Comparison of ENCODE assay signal across 16 cellular contexts in the genomic region with DNA sequence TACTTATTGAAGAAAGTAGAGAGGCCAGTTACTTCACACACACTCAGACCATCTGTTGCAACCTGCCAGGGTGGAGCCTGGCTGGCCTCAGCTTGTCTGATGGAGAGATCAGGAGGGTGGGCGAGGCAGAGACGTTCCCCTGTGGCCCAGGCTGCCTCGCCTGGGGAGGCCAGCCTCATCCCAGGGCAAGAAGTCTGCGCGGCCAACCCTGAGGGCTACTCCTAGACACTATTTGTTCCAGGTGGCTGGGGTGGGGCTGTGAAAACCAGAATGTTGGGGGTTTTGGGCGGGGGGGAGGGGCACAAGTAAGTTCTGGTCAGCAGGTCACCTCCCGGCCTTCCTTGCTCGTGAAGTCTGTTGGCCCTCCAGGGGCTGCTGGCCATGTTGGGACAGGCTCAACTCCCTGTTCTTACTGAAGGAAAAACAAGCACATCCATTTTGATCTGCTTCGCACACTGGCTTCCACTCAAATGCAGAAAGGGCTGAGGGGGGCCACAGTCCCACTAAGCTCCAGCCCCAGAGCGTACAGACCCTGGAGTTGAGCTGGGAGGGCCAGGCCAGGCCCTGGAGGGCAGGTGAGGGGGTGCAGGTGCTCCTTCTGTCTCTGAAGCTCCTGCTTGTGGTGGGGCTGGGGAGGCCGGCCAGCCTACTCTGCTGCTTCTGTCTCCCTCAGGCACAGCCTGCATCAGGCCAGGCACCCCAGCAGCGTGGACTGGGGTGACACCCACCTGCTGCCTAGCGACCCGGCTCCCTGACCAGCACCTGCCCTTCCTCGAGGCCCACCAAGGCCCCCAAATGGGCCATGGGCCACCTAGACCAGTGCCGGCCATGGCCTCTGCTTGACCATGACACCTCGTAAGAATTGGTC. TPM values are rescaled to one million over a fixed set of nuclear protein-coding genes. Genes with fewer than 3 reads are reported as not detected.
DNase-seq lines count a peak whose midpoint lies in the region; ATAC-seq and TF ChIP-seq lines count a peak whose summit lies in the region.
"Had no signal": no experiment of that assay in that cellular context is flagged by ENCODE, and none has a peak within 500 bp of the region (broad histone marks: within the 10 kb centered on the region; RNA-seq: fewer than 3 reads in every experiment).

No MANE protein-coding gene starts in this region.

- peaks cover 5% of the 10 kb centered on the region for H3K4me1 Mint-ChIP-seq in stimulated activated memory B cell treated with anti-CD40 and anti-IgM and Interleukin-4, amounts not matched to agents 10 μg/mL and 1 μg/mL and 100 μg/mL, for 72 hours
- H3K4me1 Mint-ChIP-seq in activated CD8-positive, alpha-beta T cell treated with anti-CD3 and anti-CD28 coated beads, Interleukin-2, amount 10 ng/mL, durations not matched to agents 7 days and 5 days (ENCODE audit: low read depth): peaks cover 15% of the 10 kb centered on the region

- H3K9me2 ChIP-seq in SK-N-SH: no peaks in the 10 kb centered on the region

- POLR2A ChIA-PET in SK-N-SH (lab: Yijun Ruan, JAX): no interaction called here
- POLR2A ChIA-PET in activated CD8-positive, alpha-beta T cell treated with anti-CD3 and anti-CD28 coated beads, Interleukin-2, amount 10 ng/mL, durations not matched to agents 7 days and 5 days (lab: Charles Lee): no interaction called here

- peaks cover 0 to 22% of the 10 kb centered on the region in 2 experiments; a peak in 2 of 4 replicates for H3K4me1 ChIP-seq in SK-N-SH (ENCODE audit: control insufficient read depth in 1 of 2, insufficient read depth in 2 of 2, low read depth in 1 of 2, low read length in 1 of 2)
- H3K4me1 ChIP-seq: right lobe of liver, tibial nerve had no signal

- 98% methylated on average over 8 of the region's 17 CpGs for WGBS in SK-N-SH (ENCODE audit: low lambda C conversion rate)

- TF ChIP-seq CTCF in SK-N-SH (IDR thresholded peaks at IDR 0.05) (no peak), epithelial cell of esophagus (IDR thresholded peaks at IDR 0.05; ENCODE audit: insufficient read depth, low read depth, low read length, missing control alignments) (no peak)

- peaks cover 25% of the 10 kb centered on the region for H3K36me3 Mint-ChIP-seq in stimulated activated memory B cell treated with anti-CD40 and anti-IgM and Interleukin-4, amounts not matched to agents 10 μg/mL and 1 μg/mL and 100 μg/mL, for 72 hours
- H3K36me3 Mint-ChIP-seq in activated CD8-positive, alpha-beta T cell treated with anti-CD3 and anti-CD28 coated beads, Interleukin-2, amount 10 ng/mL, durations not matched to agents 7 days and 5 days (ENCODE audit: low read depth): peaks cover 24% of the 10 kb centered on the region

- H3K36me3 ChIP-seq in SK-N-SH (replicated peaks in 1 of 2; ENCODE audit: control insufficient read depth in 1 of 2, insufficient read depth in 2 of 2, low read length in 1 of 2): peaks cover 6 to 27% of the 10 kb centered on the region in 2 experiments
- H3K36me3 ChIP-seq in H7 (replicated peaks; ENCODE audit: control insufficient read depth, insufficient read depth, low read length): peaks cover 16% of the 10 kb centered on the region

- no peak for DNase-seq in SK-N-SH
- peak; percentile 64 for DNase-seq in H7
- peak; percentile 55 for DNase-seq in epithelial cell of esophagus (ENCODE audit: low read depth)
- DNase-seq in activated CD8-positive, alpha-beta T cell treated with anti-CD3 and anti-CD28 coated beads, Interleukin-2, amount 10 ng/mL, durations not matched to agents 7 days and 5 days: no peak
- DNase-seq in amygdala (lab: John Stamatoyannopoulos, UW): no peak
- DNase-seq: cortex of kidney; IMR-90; NCI-H2107; Right ventricle myocardium superior; stimulated activated CD8-positive, alpha-beta memory T cell treated with anti-CD3 and anti-CD28 coated beads, Interleukin-4, amount 100 ng/mL, for 48 hours had no signal

- H3K9ac ChIP-seq in SK-N-SH: no peak overlapping the region

- H3K27me3 ChIP-seq in SK-N-SH (ENCODE audit: insufficient read depth) (no peaks in the 10 kb centered on the region), H7 (ENCODE audit: control insufficient read depth, insufficient read depth, low read length) (no peaks in the 10 kb centered on the region)
- H3K27me3 ChIP-seq: right lobe of liver, tibial nerve had no signal

- H3K27me3 Mint-ChIP-seq in stimulated activated memory B cell treated with anti-CD40 and anti-IgM and Interleukin-4, amounts not matched to agents 10 μg/mL and 1 μg/mL and 100 μg/mL, for 72 hours: no peaks in the 10 kb centered on the region
- H3K27me3 Mint-ChIP-seq in activated CD8-positive, alpha-beta T cell treated with anti-CD3 and anti-CD28 coated beads, Interleukin-2, amount 10 ng/mL, durations not matched to agents 7 days and 5 days (ENCODE audit: low read depth): no peaks in the 10 kb centered on the region

- H3K27ac Mint-ChIP-seq in stimulated activated memory B cell treated with anti-CD40 and anti-IgM and Interleukin-4, amounts not matched to agents 10 μg/mL and 1 μg/mL and 100 μg/mL, for 72 hours: peak overlapping the region; percentile 27
- no peak overlapping the region for H3K27ac Mint-ChIP-seq in activated CD8-positive, alpha-beta T cell treated with anti-CD3 and anti-CD28 coated beads, Interleukin-2, amount 10 ng/mL, durations not matched to agents 7 days and 5 days
- H3K27ac Mint-ChIP-seq: activated T-helper 1 cell treated with anti-CD3 and anti-CD28 coated beads, Interleukin-12 subunit alpha, Interleukin-12 subunit beta, Interleukin-2, Interleukin-4 antibody, amounts not matched to agents 30 ng/mL and 10 ng/mL and 1 ng/mL, durations not matched to agents 14 hours and 24 hours and 36 hours had no signal

- H3K4me3 Mint-ChIP-seq in stimulated activated memory B cell treated with anti-CD40 and anti-IgM and Interleukin-4, amounts not matched to agents 10 μg/mL and 1 μg/mL and 100 μg/mL, for 72 hours: no peak overlapping the region
- H3K4me3 Mint-ChIP-seq in activated CD8-positive, alpha-beta T cell treated with anti-CD3 and anti-CD28 coated beads, Interleukin-2, amount 10 ng/mL, durations not matched to agents 7 days and 5 days: no peak overlapping the region
- H3K4me3 Mint-ChIP-seq: activated T-helper 1 cell treated with anti-CD3 and anti-CD28 coated beads, Interleukin-12 subunit alpha, Interleukin-12 subunit beta, Interleukin-2, Interleukin-4 antibody, amounts not matched to agents 30 ng/mL and 10 ng/mL and 1 ng/mL, durations not matched to agents 14 hours and 24 hours and 36 hours had no signal

- CTCF ChIA-PET in SK-N-SH (lab: Yijun Ruan, JAX): interaction anchor here (1.4 kb wide), 1 partner anchor 185 kb away, joined by 6 read pairs; no protein-coding TSS in a partner anchor
- CTCF ChIA-PET in activated CD8-positive, alpha-beta T cell treated with anti-CD3 and anti-CD28 coated beads, Interleukin-2, amount 10 ng/mL, durations not matched to agents 7 days and 5 days (lab: Charles Lee): no interaction called here

- TF ChIP-seq EP300 in SK-N-SH (IDR thresholded peaks at IDR 0.05; ENCODE audit: borderline replicate concordance in 1 of 2, low read depth in 1 of 2, low read length in 1 of 2): no peak

- no peaks in the 10 kb centered on the region for H4K20me1 ChIP-seq in SK-N-SH (ENCODE audit: insufficient read depth)

- H3K4me2 ChIP-seq in SK-N-SH: no peak overlapping the region

- TF ChIP-seq RAD21 in SK-N-SH (IDR thresholded peaks at IDR 0.05; ENCODE audit: low read length): no peak

- H3K4me3 ChIP-seq in SK-N-SH (ENCODE audit: low read depth in 2 of 2, low read length in 1 of 2): no peak overlapping the region
- no peak overlapping the region for H3K4me3 ChIP-seq in H7 (ENCODE audit: insufficient read depth, low read depth, low read length)
- no peak overlapping the region for H3K4me3 ChIP-seq in epithelial cell of esophagus (ENCODE audit: low read length)
- H3K4me3 ChIP-seq: right lobe of liver, tibial nerve had no signal

- H3F3A ChIP-seq in SK-N-SH (replicated peaks; ENCODE audit: insufficient read depth): no peaks in the 10 kb centered on the region

- no peaks in the 10 kb centered on the region for H3K79me2 ChIP-seq in SK-N-SH (ENCODE audit: insufficient read depth)

- H3K9me3 Mint-ChIP-seq in stimulated activated memory B cell treated with anti-CD40 and anti-IgM and Interleukin-4, amounts not matched to agents 10 μg/mL and 1 μg/mL and 100 μg/mL, for 72 hours: no peaks in the 10 kb centered on the region
- H3K9me3 Mint-ChIP-seq in activated CD8-positive, alpha-beta T cell treated with anti-CD3 and anti-CD28 coated beads, Interleukin-2, amount 10 ng/mL, durations not matched to agents 7 days and 5 days (ENCODE audit: insufficient read depth): no peaks in the 10 kb centered on the region
- H3K9me3 Mint-ChIP-seq: activated T-helper 1 cell treated with anti-CD3 and anti-CD28 coated beads, Interleukin-12 subunit alpha, Interleukin-12 subunit beta, Interleukin-2, Interleukin-4 antibody, amounts not matched to agents 30 ng/mL and 10 ng/mL and 1 ng/mL, durations not matched to agents 14 hours and 24 hours and 36 hours had no signal

- peak overlapping the region in 1 of 2 experiments; percentile 11; a peak in 1 of 4 replicates for H3K27ac ChIP-seq in SK-N-SH (ENCODE audit: low read depth in 2 of 2, low read length in 1 of 2)
- H3K27ac ChIP-seq: right lobe of liver, tibial nerve had no signal

- peak; percentile 10; the same call in 1 of the 3 replicates for ATAC-seq in SK-N-SH treated with all-trans-retinoic acid at 6 μM for 48 hours
- no peak for ATAC-seq in stimulated activated memory B cell treated with anti-CD40 and anti-IgM and Interleukin-4, amounts not matched to agents 10 μg/mL and 1 μg/mL and 100 μg/mL, for 72 hours
- no peak for ATAC-seq in activated CD8-positive, alpha-beta T cell treated with anti-CD3 and anti-CD28 coated beads, Interleukin-2, amount 10 ng/mL, durations not matched to agents 7 days and 5 days
- no peak for ATAC-seq in HG03520 (IDR thresholded peaks at IDR 0.05; ENCODE audit: unreplicated experiment)

- H2AFZ ChIP-seq in SK-N-SH (ENCODE audit: low read depth): no peak overlapping the region

- H3K9me3 ChIP-seq in SK-N-SH: no peaks in the 10 kb centered on the region
- H3K9me3 ChIP-seq: right lobe of liver, tibial nerve had no signal

TF ChIP-seq in SK-N-SH treated with all-trans-retinoic acid at 6 μM for 48 hours, 23 proteins besides CTCF, POLR2A, EP300 and RAD21 (continues in another document):
- no peak for TF ChIP-seq SNAI2 (CRISPR knock-in tag; IDR thresholded peaks at IDR 0.05)

TF ChIP-seq in SK-N-SH, 30 proteins besides CTCF, POLR2A, EP300 and RAD21 (continues in another document):
- no peak for TF ChIP-seq RCOR1 (IDR thresholded peaks at IDR 0.05; ENCODE audit: low read length)

RNA-seq across cellular contexts. Expression of a gene that starts 46.6 kb away (rescaled TPM):
- 21.2 and 28.4 TPM in 2 replicates for polyA plus RNA-seq in SK-N-SH (2012; rRNA removed)
- polyA plus RNA-seq in SK-N-SH (2012; cell fraction: cytosol; rRNA removed): 20.7 and 21.4 TPM in 2 replicates
- 54.8 and 77.7 TPM in 2 replicates for polyA plus RNA-seq in SK-N-SH (2012; cell fraction: nucleus; rRNA removed)
- total RNA-seq in H7 (2014; rRNA removed; shearing (Covaris generic)): 51.6 and 74.8 TPM in 2 replicates
- 10 to 100 TPM; 35.8 to 37.5 TPM for total RNA-seq in activated CD8-positive, alpha-beta T cell treated with anti-CD3 and anti-CD28 coated beads, Interleukin-2, amount 10 ng/mL, durations not matched to agents 7 days and 5 days

RNA-seq across cellular contexts. Expression of a gene that starts 53.9 kb away (rescaled TPM):
- polyA plus RNA-seq in SK-N-SH (2012; rRNA removed): 277 and 362 TPM in 2 replicates
- 390 and 408 TPM in 2 replicates for polyA plus RNA-seq in SK-N-SH (2012; cell fraction: cytosol; rRNA removed)
- 109 and 119 TPM in 2 replicates for polyA plus RNA-seq in SK-N-SH (2012; cell fraction: nucleus; rRNA removed)
- total RNA-seq in H7 (2014; rRNA removed; shearing (Covaris generic)): 280 and 303 TPM in 2 replicates
- 100 to 1,000 TPM; 204 TPM for total RNA-seq in activated CD8-positive, alpha-beta T cell treated with anti-CD3 and anti-CD28 coated beads, Interleukin-2, amount 10 ng/mL, durations not matched to agents 7 days and 5 days

Comparison
In these comparisons a context has a peak if more than half of its experiments do, and no peak if none do; other contexts are left out.
1. DNase-seq: peak in H7 (single experiment) and epithelial cell of esophagus (single experiment); none in SK-N-SH (single experiment), activated CD8-positive, alpha-beta T cell treated with anti-CD3 and anti-CD28 coated beads, Interleukin-2, amount 10 ng/mL, durations not matched to agents 7 days and 5 days (single experiment) and amygdala (0 of 56).